Comparison of ENCODE assay signal across 16 cellular contexts in the genomic region with DNA sequence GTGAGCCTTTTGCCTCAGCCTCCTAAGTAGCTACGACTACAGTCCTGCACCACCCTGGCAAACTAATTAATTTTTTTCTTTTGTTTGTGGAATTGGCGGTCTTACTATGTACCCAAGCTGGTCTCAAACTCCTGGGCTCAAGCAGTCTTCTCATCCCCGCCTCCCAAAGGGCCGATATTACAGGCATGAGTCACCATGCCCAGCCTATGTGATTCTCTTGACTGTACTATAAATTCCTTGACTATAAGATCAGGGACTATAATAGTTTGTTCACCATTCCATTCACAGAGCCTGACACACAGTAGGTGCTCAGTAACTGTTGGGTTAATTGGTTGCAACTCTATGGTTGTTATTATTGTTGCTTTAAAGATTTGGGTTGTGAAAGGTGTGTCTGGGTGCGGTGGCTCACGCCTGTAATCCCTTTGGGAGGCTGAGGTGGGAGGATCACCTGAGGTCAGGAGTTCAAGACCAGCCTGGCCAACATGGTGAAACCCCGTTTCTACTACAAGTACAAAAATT. TPM values are rescaled to one million over a fixed set of nuclear protein-coding genes. Genes with fewer than 3 reads are reported as not detected.
DNase-seq lines count a peak whose midpoint lies in the region; FAIRE-seq and TF ChIP-seq lines count a peak whose summit lies in the region.
"Had no signal": no experiment of that assay in that cellular context is flagged by ENCODE, and none has a peak within 500 bp of the region (broad histone marks: within the 10 kb centered on the region; RNA-seq: fewer than 3 reads in every experiment).

No MANE protein-coding gene starts in this region.

- no peak for FAIRE-seq in keratinocyte (lab: Jason Lieb, UNC)
- FAIRE-seq: GM12878 had no signal

- peaks cover 5% of the 10 kb centered on the region for H3K9me1 ChIP-seq in keratinocyte (ENCODE audit: control insufficient read depth, extremely low read depth, insufficient read depth, low read length)

- WGBS in tibial nerve, 2 donors: 85 to 87% methylated on average over 7 of the region's 7 CpGs

- peaks cover 4% of the 10 kb centered on the region for H3K36me3 ChIP-seq in brain microvascular endothelial cell (replicated peaks)
- no peaks in the 10 kb centered on the region for H3K36me3 ChIP-seq in keratinocyte (ENCODE audit: control insufficient read depth in 2 of 2, extremely low read depth in 1 of 2, insufficient read depth in 2 of 2, low read length in 2 of 2)
- peaks cover 0 to 16% (median 0%) of the 10 kb centered on the region in 3 donors for H3K36me3 ChIP-seq in tibial nerve

- no peaks in the 10 kb centered on the region for H3K27me3 ChIP-seq in brain microvascular endothelial cell (replicated peaks)
- H3K27me3 ChIP-seq in keratinocyte (ENCODE audit: control insufficient read depth, extremely low read depth, insufficient read depth, low read length): no peaks in the 10 kb centered on the region
- no peaks in the 10 kb centered on the region for H3K27me3 ChIP-seq in tibial nerve
- H3K27me3 ChIP-seq: upper lobe of left lung had no signal

- no peak overlapping the region for H3K9ac ChIP-seq in keratinocyte (ENCODE audit: control insufficient read depth, extremely low read depth, insufficient read depth, low read length)
- H3K9ac ChIP-seq: parathyroid adenoma had no signal

- no peak overlapping the region for H3K4me2 ChIP-seq in keratinocyte (ENCODE audit: control insufficient read depth, extremely low read depth, insufficient read depth, low read depth, low read length)

- POLR2A ChIA-PET in AG04449 (lab: Yijun Ruan, JAX): no interaction called here

- CTCF ChIA-PET in AG04449 (lab: Yijun Ruan, JAX): no interaction called here

- peaks cover 69% of the 10 kb centered on the region for H3K79me2 ChIP-seq in keratinocyte (ENCODE audit: control insufficient read depth, insufficient read depth, low read length)

- no peaks in the 10 kb centered on the region for H3K9me3 ChIP-seq in keratinocyte (ENCODE audit: control insufficient read depth, low read depth, low read length)
- no peaks in the 10 kb centered on the region for H3K9me3 ChIP-seq in tibial nerve
- H3K9me3 ChIP-seq: upper lobe of left lung had no signal

- in situ Hi-C loops in brain microvascular endothelial cell (cut with HindIII; ENCODE audit: low pct_ligation_motif_present, low sequenced_read_pairs): no loop called here

- TF ChIP-seq EP300 in tibial nerve (IDR thresholded peaks at IDR 0.05): no peak

- no peak overlapping the region for H2AFZ ChIP-seq in keratinocyte (ENCODE audit: control insufficient read depth, low read length)
- H2AFZ ChIP-seq: parathyroid adenoma had no signal

- H3K27ac ChIP-seq in brain microvascular endothelial cell (no peak overlapping the region), keratinocyte (ENCODE audit: control insufficient read depth, insufficient read depth, low read length) (peak overlapping the region; percentile 49), tibial nerve (no peak overlapping the region)
- H3K27ac ChIP-seq: parathyroid adenoma, upper lobe of left lung had no signal

- TF ChIP-seq CTCF in AG04449 (IDR thresholded peaks at IDR 0.05; ENCODE audit: insufficient read depth, low read length, missing control alignments): no peak
- TF ChIP-seq CTCF in brain microvascular endothelial cell (IDR thresholded peaks at IDR 0.05; ENCODE audit: low read depth, low read length, missing control alignments): no peak
- TF ChIP-seq CTCF in keratinocyte (optimal IDR thresholded peaks at IDR 0.05 in 1 of 3, IDR thresholded peaks at IDR 0.05 in 1 of 3, conservative IDR thresholded peaks at IDR 0.05 in 1 of 3; ENCODE audit: extremely low read depth in 1 of 3, insufficient read depth in 2 of 3, low read length in 3 of 3): no peak
- TF ChIP-seq CTCF in tibial nerve (IDR thresholded peaks at IDR 0.05): no peak

- peaks cover 7% of the 10 kb centered on the region for H4K20me1 ChIP-seq in keratinocyte (ENCODE audit: control insufficient read depth, extremely low read depth, insufficient read depth, low read length)

- DNase-seq in AG04449 (ENCODE audit: low read depth, low spot score): peak; percentile 14
- DNase-seq in HT1080 (ENCODE audit: low read depth): peak; percentile 75
- peak; percentile 75 for DNase-seq in brain microvascular endothelial cell
- no peak for DNase-seq in keratinocyte (ENCODE audit: low read depth, low spot score)
- DNase-seq in stimulated activated naive CD4-positive, alpha-beta T cell treated with Interleukin-2 at 50 U/mL for 16 hours (lab: John Stamatoyannopoulos, UW): no peak
- DNase-seq in NOMO-1 treated with DMSO at 0.1 percent for 48 hours (lab: John Stamatoyannopoulos, UW; ENCODE audit: unreplicated experiment): no peak
- DNase-seq in activated T-cell treated with anti-CD3 and anti-CD28 coated beads, Interleukin-2, amount 50 U/mL, for 48 hours: no peak
- no peak for DNase-seq in tibial nerve (ENCODE audit: low spot score in 2 of 2)
- DNase-seq: activated CD4-positive, alpha-beta T cell treated with anti-CD3 and anti-CD28 coated beads for 36 hours; activated T-cell treated with anti-CD3 and anti-CD28 coated beads, Interleukin-2, amount 50 U/mL, for 72 hours; MM.1S; stimulated activated CD4-positive, alpha-beta T cell treated with anti-CD3 and anti-CD28 coated beads, Interleukin-15, amount 100 ng/mL, for 24 hours; T-helper 17 cell; upper lobe of left lung had no signal

- no peak for TF ChIP-seq POLR2A in tibial nerve (IDR thresholded peaks at IDR 0.05)

- no peak overlapping the region for H3K4me3 ChIP-seq in AG04449 (ENCODE audit: low read depth, low read length)
- no peak overlapping the region for H3K4me3 ChIP-seq in brain microvascular endothelial cell (ENCODE audit: low read depth, low read length)
- no peak overlapping the region for H3K4me3 ChIP-seq in keratinocyte (ENCODE audit: control insufficient read depth in 2 of 3, extremely low read depth in 1 of 3, insufficient read depth in 2 of 3, low read depth in 1 of 3, low read length in 3 of 3)
- H3K4me3 ChIP-seq in tibial nerve: no peak overlapping the region
- H3K4me3 ChIP-seq: GM12878, upper lobe of left lung had no signal

- dilution Hi-C loops in keratinocyte (cut with MboI; ENCODE audit: extremely low pct_ligation_motif_present, low sequenced_read_pairs): no loop called here

- H3K4me1 ChIP-seq in keratinocyte (ENCODE audit: control insufficient read depth, extremely low read depth, insufficient read depth, low read length): peaks cover 17% of the 10 kb centered on the region
- no peaks in the 10 kb centered on the region for H3K4me1 ChIP-seq in tibial nerve
- H3K4me1 ChIP-seq: parathyroid adenoma had no signal

RNA-seq across cellular contexts. Expression of a gene that starts 17.3 kb away (rescaled TPM):
- 52.7 and 72.5 TPM in 2 replicates for total RNA-seq in HT1080 (2014; rRNA removed; shearing (Covaris generic))
- 112 and 118 TPM in 2 replicates for polyA plus RNA-seq in HT1080 (2015; cell fraction: cytosol; rRNA removed)
- polyA plus RNA-seq in HT1080 (2015; cell fraction: nucleus; rRNA removed): 186 and 207 TPM in 2 replicates
- 160 to 210 TPM (median 203 TPM) in 3 replicates for polyA plus RNA-seq in keratinocyte
- polyA plus RNA-seq in keratinocyte (2011; ENCODE audit: low read depth): 113 TPM
- polyA plus RNA-seq in keratinocyte (2011; cell fraction: cytosol; rRNA removed): 114 and 158 TPM in 2 replicates
- 195 and 227 TPM in 2 replicates for polyA plus RNA-seq in keratinocyte (2011; cell fraction: nucleus; rRNA removed)
- 107 and 153 TPM in 2 replicates for polyA plus RNA-seq in keratinocyte (2012; ENCODE audit: low replicate concordance)
- polyA minus RNA-seq in keratinocyte: 81.6 to 167 TPM (median 162 TPM) in 3 replicates
- polyA minus RNA-seq in keratinocyte (2011; cell fraction: cytosol; rRNA and poly(A)+ RNA removed): 102 TPM
- 80.3 and 122 TPM in 2 replicates for polyA minus RNA-seq in keratinocyte (2011; cell fraction: nucleus; rRNA and poly(A)+ RNA removed)
- total RNA-seq in tibial nerve: 100 to 1,000 TPM; 101 to 159 (median 138) TPM

RNA-seq across cellular contexts. Expression of a gene that starts 17.6 kb away (rescaled TPM):
- total RNA-seq in HT1080 (2014; rRNA removed; shearing (Covaris generic)): 33.8 and 40.3 TPM in 2 replicates
- 53.2 and 66.1 TPM in 2 replicates for polyA plus RNA-seq in HT1080 (2015; cell fraction: cytosol; rRNA removed)
- 61.7 and 91.9 TPM in 2 replicates for polyA plus RNA-seq in HT1080 (2015; cell fraction: nucleus; rRNA removed)
- 33.0 to 79.1 TPM (median 45.2 TPM) in 3 replicates for polyA plus RNA-seq in keratinocyte
- polyA plus RNA-seq in keratinocyte (2011; ENCODE audit: low read depth): 115 TPM
- polyA plus RNA-seq in keratinocyte (2011; cell fraction: cytosol; rRNA removed): 31.9 and 43.7 TPM in 2 replicates
- 49.0 and 54.0 TPM in 2 replicates for polyA plus RNA-seq in keratinocyte (2011; cell fraction: nucleus; rRNA removed)
- 29.2 and 35.9 TPM in 2 replicates for polyA plus RNA-seq in keratinocyte (2012; ENCODE audit: low replicate concordance)
- 36.3 to 49.5 TPM (median 40.4 TPM) in 3 replicates for polyA minus RNA-seq in keratinocyte
- polyA minus RNA-seq in keratinocyte (2011; cell fraction: cytosol; rRNA and poly(A)+ RNA removed): 23.0 TPM
- polyA minus RNA-seq in keratinocyte (2011; cell fraction: nucleus; rRNA and poly(A)+ RNA removed): 14.6 and 19.9 TPM in 2 replicates
- 100 to 1,000 TPM; 170 to 253 (median 196) TPM for total RNA-seq in tibial nerve

Comparison
In these comparisons a context has a peak if more than half of its experiments do, and no peak if none do; other contexts are left out.
1. DNase-seq: peak in AG04449 (single experiment), HT1080 (single experiment) and brain microvascular endothelial cell (single experiment); none in keratinocyte (single experiment), stimulated activated naive CD4-positive, alpha-beta T cell treated with Interleukin-2 at 50 U/mL for 16 hours (single experiment), NOMO-1 treated with DMSO at 0.1 percent for 48 hours (single experiment), activated T-cell treated with anti-CD3 and anti-CD28 coated beads, Interleukin-2, amount 50 U/mL, for 48 hours (0 of 2) and tibial nerve (0 of 2).